Comparison of ENCODE assay signal across 8 cellular contexts in the genomic region with DNA sequence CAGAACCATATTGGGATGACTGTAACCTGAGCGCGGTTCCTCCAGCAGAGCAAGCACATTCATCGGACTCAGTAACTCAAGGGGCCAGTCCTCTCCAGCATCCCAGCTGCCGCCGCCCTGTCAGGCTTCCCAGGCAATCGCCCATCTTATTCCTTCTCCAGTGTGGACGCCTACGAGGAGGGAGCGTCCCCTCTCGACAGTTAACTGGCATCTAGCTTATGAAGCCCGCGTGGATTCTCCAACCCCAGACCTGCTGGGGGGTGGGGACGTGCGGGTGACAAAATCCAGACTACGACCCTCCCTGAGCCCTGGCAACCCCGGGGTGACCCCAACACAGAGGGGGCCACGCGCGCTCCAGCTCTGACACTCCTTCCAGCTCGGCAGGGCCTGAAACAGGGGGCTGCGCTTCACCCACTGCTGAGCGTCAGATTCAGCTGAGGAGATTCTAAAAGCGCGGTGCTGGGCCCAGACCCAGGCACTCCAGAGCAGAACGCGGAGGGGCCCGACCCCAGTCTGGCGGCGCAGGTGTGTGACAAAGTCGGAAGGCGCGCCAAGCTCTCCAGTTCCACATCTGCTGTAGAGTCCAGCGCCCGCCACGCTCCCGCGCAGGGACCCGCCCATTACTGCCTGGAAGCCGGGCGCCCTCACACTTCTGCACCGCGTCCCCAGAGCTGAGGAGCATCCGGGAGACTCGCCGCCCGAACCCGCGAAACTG. TPM values are rescaled to one million over a fixed set of nuclear protein-coding genes. Genes with fewer than 3 reads are reported as not detected.
A peak's percentile ranks its signal among the peaks of the same experiment; 100 is the strongest.
DNase-seq lines count a peak whose midpoint lies in the region; ATAC-seq and TF ChIP-seq lines count a peak whose summit lies in the region.

No MANE protein-coding gene starts in this region.

- ATAC-seq in GM21367 (IDR thresholded peaks at IDR 0.05; ENCODE audit: unreplicated experiment) = peak; percentile 40
- ATAC-seq in Right ventricle myocardium superior (ENCODE audit: poor library complexity) = peak; percentile 76

- peak overlapping the region; percentile 90 for H3K4me2 ChIP-seq in osteoblast (ENCODE audit: insufficient read depth, low read length)

- no peak for TF ChIP-seq CTCF in HL-60 (IDR thresholded peaks at IDR 0.05; ENCODE audit: insufficient read depth, low read length)
- TF ChIP-seq CTCF in osteoblast (IDR thresholded peaks at IDR 0.05; ENCODE audit: extremely low read depth, low read depth, low read length) = no peak

- peak overlapping the region; percentile 88 for H3K27ac Mint-ChIP-seq in activated naive CD8-positive, alpha-beta T cell

- peaks cover 9% of the 10 kb centered on the region for H3K4me1 ChIP-seq in osteoblast (ENCODE audit: insufficient read depth, low read length)

- H3K27me3 Mint-ChIP-seq in activated naive CD8-positive, alpha-beta T cell = no peaks in the 10 kb centered on the region

- H3K4me3 Mint-ChIP-seq in activated naive CD8-positive, alpha-beta T cell = peak overlapping the region; percentile 94

- H3K4me1 Mint-ChIP-seq in activated naive CD8-positive, alpha-beta T cell (ENCODE audit: low read depth) = peaks cover 18% of the 10 kb centered on the region

- peaks cover 8% of the 10 kb centered on the region for H3K9me3 Mint-ChIP-seq in activated naive CD8-positive, alpha-beta T cell (ENCODE audit: low read depth)

- peaks cover 4% of the 10 kb centered on the region for H3K36me3 Mint-ChIP-seq in activated naive CD8-positive, alpha-beta T cell

- peak overlapping the region; percentile 88 for H3K27ac ChIP-seq in HL-60 (replicated peaks)
- peak overlapping the region; percentile 53 for H3K27ac ChIP-seq in osteoblast (ENCODE audit: low read depth, low read length)

- no peaks in the 10 kb centered on the region for H3K36me3 ChIP-seq in osteoblast (ENCODE audit: insufficient read depth, low read length)

- DNase-seq in G401 (ENCODE audit: low spot score) (peak; percentile 77), HL-60 (ENCODE audit: low read depth in 1 of 2, low spot score in 1 of 2) (peak; percentile 1 to 10), NCI-H69 (lab: John Stamatoyannopoulos, UW) (peak; percentile 90), Right ventricle myocardium superior (peak; percentile 50), osteoblast (ENCODE audit: insufficient read length, low spot score, missing footprints) (peak; percentile 72), NCI-H774 (lab: John Stamatoyannopoulos, UW) (no peak)

- intact Hi-C loops in Right ventricle myocardium superior (cut with DNase I) = no loop called here

- peaks cover 2% of the 10 kb centered on the region for H3K9me3 ChIP-seq in osteoblast (ENCODE audit: low read depth, low read length)

- in situ Hi-C loops in G401 (cut with HindIII; ENCODE audit: low sequenced_read_pairs) = no loop called here

- no peaks in the 10 kb centered on the region for H4K20me1 ChIP-seq in osteoblast (ENCODE audit: insufficient read depth, low read length)

- no peaks in the 10 kb centered on the region for H3K79me2 ChIP-seq in osteoblast (ENCODE audit: insufficient read depth, low read length)

- H3K27me3 ChIP-seq in HL-60 (ENCODE audit: insufficient read depth, poor library complexity, severe bottlenecking) (no peaks in the 10 kb centered on the region), osteoblast (ENCODE audit: insufficient read depth, low read length) (no peaks in the 10 kb centered on the region)

- peak overlapping the region; percentile 56 for H3K4me3 ChIP-seq in HL-60 (replicated peaks; ENCODE audit: insufficient read depth, low read length)
- H3K4me3 ChIP-seq in osteoblast (ENCODE audit: insufficient read depth, low read length) = peak overlapping the region; percentile 85

- peak overlapping the region; percentile 87 for H2AFZ ChIP-seq in osteoblast (ENCODE audit: low read length)

RNA-seq across cellular contexts. Expression of a gene that starts 43.9 kb away (rescaled TPM):
- not detected in 2 replicates for total RNA-seq in G401 (2014; rRNA removed; shearing (Covaris generic))
- total RNA-seq in Right ventricle myocardium superior (0.86 TPM), osteoblast (not detected in 2 replicates)

RNA-seq across cellular contexts. Expression of a gene that starts 50.1 kb away (rescaled TPM):
- total RNA-seq in G401 (2014; rRNA removed; shearing (Covaris generic)) = 42.8 and 53.0 TPM in 2 replicates
- total RNA-seq in Right ventricle myocardium superior (63.8 TPM), osteoblast (28.2 and 33.6 TPM in 2 replicates)
